In the genomic region with DNA sequence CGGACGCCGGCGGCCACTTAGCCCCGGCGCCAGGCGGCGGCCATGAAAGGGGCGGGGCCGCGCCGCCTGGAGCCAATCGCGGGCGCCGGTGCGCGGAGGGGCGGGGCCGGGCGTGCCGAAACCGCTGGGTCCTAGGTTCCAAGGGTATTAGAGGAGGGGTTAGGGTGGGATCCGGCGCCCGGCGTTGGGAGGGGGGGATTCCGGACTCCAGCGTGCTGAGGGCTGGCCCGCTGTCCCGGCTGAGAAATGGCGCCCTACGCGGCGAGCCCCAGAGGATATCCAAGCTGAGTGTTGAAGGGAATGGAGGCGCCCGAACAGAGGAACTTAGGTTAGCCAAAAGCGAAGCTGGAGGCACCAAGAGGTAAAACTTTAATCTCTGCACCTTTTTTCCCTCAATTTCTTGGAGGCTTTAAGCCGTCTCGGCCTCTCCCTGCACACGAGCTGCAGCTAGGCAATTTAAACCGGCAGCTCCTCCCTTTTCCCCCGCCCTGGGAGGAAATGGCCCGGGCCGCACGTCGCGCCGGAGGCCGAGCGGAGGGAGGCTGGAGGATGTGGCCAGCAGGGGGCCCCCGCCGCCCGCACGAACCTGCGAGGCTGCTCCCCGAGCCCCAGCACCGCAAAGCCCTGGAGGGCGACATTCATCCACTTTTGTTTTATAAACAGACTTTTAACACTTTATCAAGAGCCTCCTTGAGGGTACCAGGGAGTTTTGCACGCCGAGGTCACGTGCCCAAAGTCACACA, we compare ENCODE assay signal across 1 cellular context.
TF ChIP-seq lines count a peak whose summit lies in the region.

TSS of gene XXYLT1 (minus strand) at position 44 of the 743 bp plus-strand sequence. CDS start 101 bp downstream, outside the sequence.

TF ChIP-seq in K562, 482 proteins besides CTCF, POLR2A, EP300 and RAD21 (continued from another document and continues in another):
- TF ChIP-seq, protein P1, sequence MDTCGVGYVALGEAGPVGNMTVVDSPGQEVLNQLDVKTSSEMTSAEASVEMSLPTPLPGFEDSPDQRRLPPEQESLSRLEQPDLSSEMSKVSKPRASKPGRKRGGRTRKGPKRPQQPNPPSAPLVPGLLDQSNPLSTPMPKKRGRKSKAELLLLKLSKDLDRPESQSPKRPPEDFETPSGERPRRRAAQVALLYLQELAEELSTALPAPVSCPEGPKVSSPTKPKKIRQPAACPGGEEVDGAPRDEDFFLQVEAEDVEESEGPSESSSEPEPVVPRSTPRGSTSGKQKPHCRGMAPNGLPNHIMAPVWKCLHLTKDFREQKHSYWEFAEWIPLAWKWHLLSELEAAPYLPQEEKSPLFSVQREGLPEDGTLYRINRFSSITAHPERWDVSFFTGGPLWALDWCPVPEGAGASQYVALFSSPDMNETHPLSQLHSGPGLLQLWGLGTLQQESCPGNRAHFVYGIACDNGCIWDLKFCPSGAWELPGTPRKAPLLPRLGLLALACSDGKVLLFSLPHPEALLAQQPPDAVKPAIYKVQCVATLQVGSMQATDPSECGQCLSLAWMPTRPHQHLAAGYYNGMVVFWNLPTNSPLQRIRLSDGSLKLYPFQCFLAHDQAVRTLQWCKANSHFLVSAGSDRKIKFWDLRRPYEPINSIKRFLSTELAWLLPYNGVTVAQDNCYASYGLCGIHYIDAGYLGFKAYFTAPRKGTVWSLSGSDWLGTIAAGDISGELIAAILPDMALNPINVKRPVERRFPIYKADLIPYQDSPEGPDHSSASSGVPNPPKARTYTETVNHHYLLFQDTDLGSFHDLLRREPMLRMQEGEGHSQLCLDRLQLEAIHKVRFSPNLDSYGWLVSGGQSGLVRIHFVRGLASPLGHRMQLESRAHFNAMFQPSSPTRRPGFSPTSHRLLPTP (IDR thresholded peaks at IDR 0.05; ENCODE audit: borderline replicate concordance, extremely low read depth, insufficient read length): no peak
- no peak for TF ChIP-seq ZNF707 (CRISPR knock-in tag; conservative IDR thresholded peaks at IDR 0.05)
- TF ChIP-seq SIN3A (IDR thresholded peaks at IDR 0.05; ENCODE audit: borderline replicate concordance in 2 of 2, control insufficient read depth in 1 of 2, low read depth in 2 of 2, low read length in 2 of 2): peak; percentile 56 to 64; a peak in 1 of 4 replicates
- no peak for TF ChIP-seq SREBF1 (IDR thresholded peaks at IDR 0.05; ENCODE audit: borderline replicate concordance, low read depth, low read length)
- TF ChIP-seq, protein P2, sequence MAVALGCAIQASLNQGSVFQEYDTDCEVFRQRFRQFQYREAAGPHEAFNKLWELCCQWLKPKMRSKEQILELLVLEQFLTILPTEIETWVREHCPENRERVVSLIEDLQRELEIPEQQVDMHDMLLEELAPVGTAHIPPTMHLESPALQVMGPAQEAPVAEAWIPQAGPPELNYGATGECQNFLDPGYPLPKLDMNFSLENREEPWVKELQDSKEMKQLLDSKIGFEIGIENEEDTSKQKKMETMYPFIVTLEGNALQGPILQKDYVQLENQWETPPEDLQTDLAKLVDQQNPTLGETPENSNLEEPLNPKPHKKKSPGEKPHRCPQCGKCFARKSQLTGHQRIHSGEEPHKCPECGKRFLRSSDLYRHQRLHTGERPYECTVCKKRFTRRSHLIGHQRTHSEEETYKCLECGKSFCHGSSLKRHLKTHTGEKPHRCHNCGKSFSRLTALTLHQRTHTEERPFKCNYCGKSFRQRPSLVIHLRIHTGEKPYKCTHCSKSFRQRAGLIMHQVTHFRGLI (CRISPR knock-in tag; IDR thresholded peaks at IDR 0.05): no peak
- TF ChIP-seq, protein P3, sequence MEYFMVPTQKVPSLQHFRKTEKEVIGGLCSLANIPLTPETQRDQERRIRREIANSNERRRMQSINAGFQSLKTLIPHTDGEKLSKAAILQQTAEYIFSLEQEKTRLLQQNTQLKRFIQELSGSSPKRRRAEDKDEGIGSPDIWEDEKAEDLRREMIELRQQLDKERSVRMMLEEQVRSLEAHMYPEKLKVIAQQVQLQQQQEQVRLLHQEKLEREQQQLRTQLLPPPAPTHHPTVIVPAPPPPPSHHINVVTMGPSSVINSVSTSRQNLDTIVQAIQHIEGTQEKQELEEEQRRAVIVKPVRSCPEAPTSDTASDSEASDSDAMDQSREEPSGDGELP (CRISPR knock-in tag; IDR thresholded peaks at IDR 0.05; ENCODE audit: borderline replicate concordance): peak; percentile 91
- peak; percentile 16; the same call in 1 of the 2 replicates for TF ChIP-seq ATF7 (IDR thresholded peaks at IDR 0.05)
- no peak for TF ChIP-seq NFIX (CRISPR knock-in tag; IDR thresholded peaks at IDR 0.05; ENCODE audit: low read depth)
- TF ChIP-seq CREB1 (IDR thresholded peaks at IDR 0.05): no peak
- peak; percentile 74 for TF ChIP-seq CREB1 (CRISPR knock-in tag; IDR thresholded peaks at IDR 0.05)
- peak; percentile 54 for TF ChIP-seq CBFA2T2 (conservative IDR thresholded peaks at IDR 0.05)
- TF ChIP-seq ZNF584 (CRISPR knock-in tag; IDR thresholded peaks at IDR 0.05; ENCODE audit: low read depth): no peak
- TF ChIP-seq SLC30A9 (CRISPR knock-in tag; IDR thresholded peaks at IDR 0.05): no peak
- TF ChIP-seq NR2C1 (IDR thresholded peaks at IDR 0.05): no peak
- no peak for TF ChIP-seq NR2C1 (tag; IDR thresholded peaks at IDR 0.05)
- no peak for TF ChIP-seq CLOCK (CRISPR knock-in tag; IDR thresholded peaks at IDR 0.05; ENCODE audit: borderline replicate concordance)
- TF ChIP-seq, protein P4, sequence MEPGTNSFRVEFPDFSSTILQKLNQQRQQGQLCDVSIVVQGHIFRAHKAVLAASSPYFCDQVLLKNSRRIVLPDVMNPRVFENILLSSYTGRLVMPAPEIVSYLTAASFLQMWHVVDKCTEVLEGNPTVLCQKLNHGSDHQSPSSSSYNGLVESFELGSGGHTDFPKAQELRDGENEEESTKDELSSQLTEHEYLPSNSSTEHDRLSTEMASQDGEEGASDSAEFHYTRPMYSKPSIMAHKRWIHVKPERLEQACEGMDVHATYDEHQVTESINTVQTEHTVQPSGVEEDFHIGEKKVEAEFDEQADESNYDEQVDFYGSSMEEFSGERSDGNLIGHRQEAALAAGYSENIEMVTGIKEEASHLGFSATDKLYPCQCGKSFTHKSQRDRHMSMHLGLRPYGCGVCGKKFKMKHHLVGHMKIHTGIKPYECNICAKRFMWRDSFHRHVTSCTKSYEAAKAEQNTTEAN (CRISPR knock-in tag; IDR thresholded peaks at IDR 0.05): no peak; the same call in 1 of the 2 replicates
- no peak for TF ChIP-seq CEBPB (tag; IDR thresholded peaks at IDR 0.05)
- no peak for TF ChIP-seq KLF1 (tag; IDR thresholded peaks at IDR 0.05)
- no peak; the same call in 1 of the 2 replicates for TF ChIP-seq HDAC2 (IDR thresholded peaks at IDR 0.05)
- TF ChIP-seq BCL6 (CRISPR knock-in tag; IDR thresholded peaks at IDR 0.05): no peak
- no peak for TF ChIP-seq ELF4 (CRISPR knock-in tag; IDR thresholded peaks at IDR 0.05)
- TF ChIP-seq RBM22 (IDR thresholded peaks at IDR 0.05; ENCODE audit: low read depth, low read length, poor library complexity, severe bottlenecking): peak; percentile 96
- peak; percentile 49 for TF ChIP-seq NCOR1 (IDR thresholded peaks at IDR 0.05)
- TF ChIP-seq CGGBP1 (CRISPR knock-in tag; IDR thresholded peaks at IDR 0.05): no peak
- TF ChIP-seq, protein P5, sequence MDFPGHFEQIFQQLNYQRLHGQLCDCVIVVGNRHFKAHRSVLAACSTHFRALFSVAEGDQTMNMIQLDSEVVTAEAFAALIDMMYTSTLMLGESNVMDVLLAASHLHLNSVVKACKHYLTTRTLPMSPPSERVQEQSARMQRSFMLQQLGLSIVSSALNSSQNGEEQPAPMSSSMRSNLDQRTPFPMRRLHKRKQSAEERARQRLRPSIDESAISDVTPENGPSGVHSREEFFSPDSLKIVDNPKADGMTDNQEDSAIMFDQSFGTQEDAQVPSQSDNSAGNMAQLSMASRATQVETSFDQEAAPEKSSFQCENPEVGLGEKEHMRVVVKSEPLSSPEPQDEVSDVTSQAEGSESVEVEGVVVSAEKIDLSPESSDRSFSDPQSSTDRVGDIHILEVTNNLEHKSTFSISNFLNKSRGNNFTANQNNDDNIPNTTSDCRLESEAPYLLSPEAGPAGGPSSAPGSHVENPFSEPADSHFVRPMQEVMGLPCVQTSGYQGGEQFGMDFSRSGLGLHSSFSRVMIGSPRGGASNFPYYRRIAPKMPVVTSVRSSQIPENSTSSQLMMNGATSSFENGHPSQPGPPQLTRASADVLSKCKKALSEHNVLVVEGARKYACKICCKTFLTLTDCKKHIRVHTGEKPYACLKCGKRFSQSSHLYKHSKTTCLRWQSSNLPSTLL (IDR thresholded peaks at IDR 0.05): no peak
- TF ChIP-seq ESRRA (IDR thresholded peaks at IDR 0.05; ENCODE audit: borderline replicate concordance, low read depth): peak; percentile 39; the same call in 1 of the 2 replicates
- TF ChIP-seq RFX5 (IDR thresholded peaks at IDR 0.05; ENCODE audit: low read depth, low read length): no peak
- no peak for TF ChIP-seq SUPT5H (IDR thresholded peaks at IDR 0.05)
- TF ChIP-seq ZNF444 (CRISPR knock-in tag; IDR thresholded peaks at IDR 0.05): no peak
- TF ChIP-seq FOXP4 (CRISPR knock-in tag; IDR thresholded peaks at IDR 0.05; ENCODE audit: borderline replicate concordance): no peak; the same call in 1 of the 2 replicates
- TF ChIP-seq EGR1 (conservative IDR thresholded peaks at IDR 0.05): no peak
- peak; percentile 98 for TF ChIP-seq LCOR (CRISPR knock-in tag; IDR thresholded peaks at IDR 0.05)
- TF ChIP-seq ZBTB8A (IDR thresholded peaks at IDR 0.05; ENCODE audit: partially characterized antibody): no peak
- no peak for TF ChIP-seq E2F6 (IDR thresholded peaks at IDR 0.05; ENCODE audit: borderline replicate concordance in 1 of 2, extremely low read depth in 1 of 2, insufficient read depth in 1 of 2, insufficient read length in 1 of 2, low read depth in 1 of 2, low read length in 1 of 2, poor library complexity in 1 of 2, severe bottlenecking in 1 of 2)
- TF ChIP-seq POLR3A (IDR thresholded peaks at IDR 0.05; ENCODE audit: borderline replicate concordance, extremely low read depth, insufficient read depth, insufficient read length): no peak
- TF ChIP-seq MAZ (CRISPR knock-in tag; conservative IDR thresholded peaks at IDR 0.05 in 1 of 2, IDR thresholded peaks at IDR 0.05 in 1 of 2): peak; percentile 85 to 99
- peak; percentile 87 for TF ChIP-seq AFF4 (CRISPR knock-in tag; IDR thresholded peaks at IDR 0.05)
- no peak for TF ChIP-seq ETV6 (IDR thresholded peaks at IDR 0.05; ENCODE audit: borderline replicate concordance in 1 of 2, low read depth in 2 of 2, low read length in 1 of 2)
- no peak for TF ChIP-seq ETV6 (CRISPR knock-in tag; IDR thresholded peaks at IDR 0.05; ENCODE audit: borderline replicate concordance)
- no peak for TF ChIP-seq LARP7 (IDR thresholded peaks at IDR 0.05)
